30 cellular contexts compared by ENCODE assay signal in the genomic region with DNA sequence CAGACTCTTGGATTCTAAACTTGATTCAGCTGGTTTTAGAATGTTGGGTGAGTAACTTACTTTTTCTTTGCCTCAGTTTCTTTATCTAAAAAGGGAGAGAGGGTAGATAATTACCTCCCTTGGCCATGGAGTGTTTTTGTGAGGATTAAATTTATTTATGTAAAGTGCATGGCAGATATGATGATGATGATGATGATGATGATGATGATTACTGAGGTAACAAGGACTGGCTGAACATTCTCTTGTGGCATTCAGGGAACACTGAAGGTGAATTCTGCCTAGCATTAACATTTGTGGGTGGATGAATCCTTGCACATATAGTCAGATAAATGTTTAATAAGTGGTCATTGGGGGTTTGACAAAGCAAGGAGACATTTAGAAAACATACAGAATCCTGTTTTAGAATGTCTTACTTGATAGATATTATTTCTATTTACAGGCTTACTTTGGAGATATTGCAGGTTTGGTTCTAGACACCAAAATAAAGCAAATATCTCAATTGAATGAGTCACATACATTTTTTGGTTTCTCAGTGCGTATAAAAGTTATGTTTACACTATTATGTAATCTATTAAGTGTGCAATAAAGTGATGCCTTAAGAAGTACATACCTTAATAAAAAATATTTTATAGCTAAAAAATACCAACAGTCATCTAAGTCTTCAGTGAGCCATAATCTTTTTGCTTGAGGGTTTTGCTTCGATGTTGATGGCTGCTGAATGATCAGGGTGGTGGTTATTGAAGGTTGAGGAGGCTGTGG.
"Had no signal": no experiment of that assay in that cellular context is flagged by ENCODE, and none has a peak within 500 bp of the region (broad histone marks: within the 10 kb centered on the region; RNA-seq: fewer than 3 reads in every experiment).

No MANE protein-coding gene starts in this region.

- H3K9me3 ChIP-seq: adrenal gland had no signal

- H3K4me3 ChIP-seq: adrenal gland had no signal

- DNase-seq: activated B cell treated with CpG ODN at 0.5 μM for 24 hours; activated CD4-positive, alpha-beta T cell treated with anti-CD3 and anti-CD28 coated beads for 4 hours; activated CD4-positive, CD25-positive, alpha-beta regulatory T cell treated with anti-CD3 and anti-CD28 coated beads, Interleukin-2, amount 50 U/mL, for 72 hours; activated CD8-positive, alpha-beta T cell treated with anti-CD3 and anti-CD28 coated beads for 36 hours; activated gamma-delta T cell treated with Interleukin-2 at 50 U/mL for 16 hours; activated naive CD4-positive, alpha-beta T cell treated with anti-CD3 and anti-CD28 coated beads for 36 hours; activated T-cell treated with anti-CD3 and anti-CD28 coated beads, Interleukin-2, amount 50 U/mL, for 1 hour; activated T-cell treated with anti-CD3 and anti-CD28 coated beads, Interleukin-2, amount 50 U/mL, for 72 hours; adrenal gland; central memory CD4-positive, alpha-beta T cell; NCI-H1105; NCI-H1417 treated with DMSO at 0.1 percent for 48 hours; NCI-H1694; NCI-H1930; NCI-H2081 treated with DMSO at 0.1 percent for 48 hours; NCI-H226; NCI-H524 treated with DMSO at 0.1 percent for 48 hours; SW 1271; T-helper 1 cell; T-helper 2 cell; T-helper 9 cell had no signal

- H3K36me3 ChIP-seq: adrenal gland had no signal

- ATAC-seq: activated CD8-positive, alpha-beta T cell treated with anti-CD3 and anti-CD28 coated beads for 36 hours; activated naive CD4-positive, alpha-beta T cell treated with anti-CD3 and anti-CD28 coated beads, Interleukin-2, amount 50 U/mL, for 72 hours; activated T-cell treated with anti-CD3 and anti-CD28 coated beads, Interleukin-2, amount 50 U/mL, for 72 hours; activated T-helper 17 cell treated with anti-CD3 and anti-CD28 coated beads, Interleukin-2, amount 50 U/mL, for 72 hours; Right ventricle myocardium inferior had no signal

- H3K36me3 Mint-ChIP-seq: brain had no signal

- H3K27ac Mint-ChIP-seq: activated B cell treated with CpG ODN at 0.5 μM for 24 hours; activated CD8-positive, alpha-beta T cell treated with anti-CD3 and anti-CD28 coated beads for 36 hours; activated naive CD4-positive, alpha-beta T cell treated with anti-CD3 and anti-CD28 coated beads for 36 hours; activated naive CD4-positive, alpha-beta T cell treated with anti-CD3 and anti-CD28 coated beads, Interleukin-2, amount 50 U/mL, for 72 hours; activated T-cell treated with anti-CD3 and anti-CD28 coated beads, Interleukin-2, amount 50 U/mL, for 72 hours; activated T-helper 17 cell treated with anti-CD3 and anti-CD28 coated beads, Interleukin-2, amount 50 U/mL, for 72 hours; brain had no signal

- H3K4me3 Mint-ChIP-seq: activated CD8-positive, alpha-beta T cell treated with anti-CD3 and anti-CD28 coated beads for 36 hours; activated naive CD4-positive, alpha-beta T cell treated with anti-CD3 and anti-CD28 coated beads for 36 hours; activated T-cell treated with anti-CD3 and anti-CD28 coated beads, Interleukin-2, amount 50 U/mL, for 72 hours; activated T-helper 17 cell treated with anti-CD3 and anti-CD28 coated beads, Interleukin-2, amount 50 U/mL, for 72 hours; brain had no signal

- H3K4me1 ChIP-seq: adrenal gland had no signal

- H3K9me3 Mint-ChIP-seq: activated CD8-positive, alpha-beta T cell treated with anti-CD3 and anti-CD28 coated beads for 36 hours; activated naive CD4-positive, alpha-beta T cell treated with anti-CD3 and anti-CD28 coated beads for 36 hours; activated T-helper 17 cell treated with anti-CD3 and anti-CD28 coated beads, Interleukin-2, amount 50 U/mL, for 72 hours had no signal

- FAIRE-seq: bronchial epithelial cell, colon, RCC 7860 had no signal

- H3K27ac ChIP-seq: adrenal gland, RWPE1, VCaP had no signal

- H3K27me3 Mint-ChIP-seq: activated B cell treated with CpG ODN at 0.5 μM for 24 hours, brain had no signal
